20 cellular contexts compared by ENCODE assay signal in the genomic region with DNA sequence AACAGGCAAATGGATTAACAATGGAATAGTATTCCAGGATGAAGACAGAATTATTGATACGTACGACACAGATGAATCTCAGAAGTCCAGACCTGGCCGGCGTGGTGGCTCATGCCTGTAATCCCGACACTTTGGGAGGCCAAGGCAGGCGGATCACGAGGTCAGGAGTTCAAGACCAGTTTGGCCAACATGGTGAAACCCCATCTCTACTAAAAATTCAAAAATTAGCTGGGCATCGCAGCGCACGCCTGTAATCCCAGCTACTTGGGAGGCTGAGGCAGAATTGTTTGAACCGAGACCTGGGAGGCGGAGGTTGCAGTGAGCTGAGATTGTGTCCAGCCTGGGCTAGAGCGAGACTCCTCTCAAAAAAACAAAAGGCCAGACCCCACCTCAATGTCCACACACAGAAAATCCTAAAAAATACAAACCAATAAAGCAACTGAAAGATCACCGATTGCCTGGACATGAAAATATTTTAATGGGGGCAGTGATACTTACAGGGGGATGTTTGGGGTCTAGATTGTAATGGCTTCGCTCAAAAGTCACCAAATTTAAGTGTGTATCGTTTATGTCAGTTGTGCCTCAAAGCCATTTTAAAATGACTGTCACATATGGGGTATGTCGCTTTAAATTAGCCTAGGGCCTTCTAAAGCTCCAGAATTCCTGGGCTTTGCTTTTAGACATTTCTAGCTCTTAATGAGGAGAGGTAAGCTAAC. TPM values are rescaled to one million over a fixed set of nuclear protein-coding genes. Genes with fewer than 3 reads are reported as not detected.
DNase-seq lines count a peak whose midpoint lies in the region; ATAC-seq and TF ChIP-seq lines count a peak whose summit lies in the region.
"Had no signal": no experiment of that assay in that cellular context is flagged by ENCODE, and none has a peak within 500 bp of the region (broad histone marks: within the 10 kb centered on the region; RNA-seq: fewer than 3 reads in every experiment).

No MANE protein-coding gene starts in this region.

- peak overlapping the region; percentile 49; the same call in 1 of the 2 replicates for H3K27ac ChIP-seq in SK-N-MC
- H3K27ac ChIP-seq: body of pancreas, prostate gland, SJSA1, vagina had no signal

- H3K36me3 Mint-ChIP-seq in activated CD8-positive, alpha-beta T cell treated with anti-CD3 and anti-CD28 coated beads for 36 hours (ENCODE audit: low read depth), result peaks cover 58% of the 10 kb centered on the region
- peaks cover 72% of the 10 kb centered on the region for H3K36me3 Mint-ChIP-seq in activated CD8-positive, alpha-beta T cell treated with anti-CD3 and anti-CD28 coated beads, Interleukin-2, amount 10 ng/mL, durations not matched to agents 7 days and 5 days (ENCODE audit: low read depth)
- H3K36me3 Mint-ChIP-seq in naive B cell, result peaks cover 18 to 19% of the 10 kb centered on the region in 2 donors

- DNase-seq in activated CD8-positive, alpha-beta T cell treated with anti-CD3 and anti-CD28 coated beads for 36 hours, result no peak
- no peak for DNase-seq in activated CD8-positive, alpha-beta T cell treated with anti-CD3 and anti-CD28 coated beads, Interleukin-2, amount 10 ng/mL, durations not matched to agents 7 days and 5 days
- DNase-seq in SK-N-MC (ENCODE audit: low read depth, low spot score) (no peak), naive B cell (no peak), NCI-H1694 (lab: John Stamatoyannopoulos, UW) (no peak), hippocampal formation (lab: John Stamatoyannopoulos, UW) (no peak)
- DNase-seq: ACHN; activated CD4-positive, alpha-beta T cell treated with anti-CD3 and anti-CD28 coated beads, Interleukin-2, amount 10 ng/mL, durations not matched to agents 7 days and 5 days; activated effector memory CD4-positive, alpha-beta T cell treated with anti-CD3 and anti-CD28 coated beads, Interleukin-2, amount 50 U/mL, for 16 hours; cortex of kidney; H9; NCI-H2029; NCI-H510A; stimulated activated CD4-positive, alpha-beta T cell treated with anti-CD3 and anti-CD28 coated beads, Interleukin-12 subunit alpha, Interleukin-12 subunit beta, amount 100 ng/mL, for 4 hours had no signal

- TF ChIP-seq CTCF in activated CD8-positive, alpha-beta T cell treated with anti-CD3 and anti-CD28 coated beads for 36 hours (IDR thresholded peaks at IDR 0.05), result no peak

- H3K27ac Mint-ChIP-seq in activated CD8-positive, alpha-beta T cell treated with anti-CD3 and anti-CD28 coated beads for 36 hours, result peak overlapping the region; percentile 61
- no peak overlapping the region for H3K27ac Mint-ChIP-seq in activated CD8-positive, alpha-beta T cell treated with anti-CD3 and anti-CD28 coated beads, Interleukin-2, amount 10 ng/mL, durations not matched to agents 7 days and 5 days
- peak overlapping the region in 4 of 6 donors; percentile 0 to 67 (median 33) for H3K27ac Mint-ChIP-seq in naive B cell
- H3K27ac Mint-ChIP-seq: activated CD4-positive, alpha-beta T cell treated with anti-CD3 and anti-CD28 coated beads, Interleukin-2, amount 10 ng/mL, durations not matched to agents 7 days and 5 days had no signal

- no peak overlapping the region for H3K4me3 Mint-ChIP-seq in activated CD8-positive, alpha-beta T cell treated with anti-CD3 and anti-CD28 coated beads for 36 hours
- H3K4me3 Mint-ChIP-seq in activated CD8-positive, alpha-beta T cell treated with anti-CD3 and anti-CD28 coated beads, Interleukin-2, amount 10 ng/mL, durations not matched to agents 7 days and 5 days, result no peak overlapping the region
- H3K4me3 Mint-ChIP-seq in naive B cell, result peak overlapping the region in 2 of 8 donors; percentile 22 to 68
- H3K4me3 Mint-ChIP-seq: activated CD4-positive, alpha-beta T cell treated with anti-CD3 and anti-CD28 coated beads, Interleukin-2, amount 10 ng/mL, durations not matched to agents 7 days and 5 days had no signal

- no peaks in the 10 kb centered on the region for H3K27me3 Mint-ChIP-seq in activated CD8-positive, alpha-beta T cell treated with anti-CD3 and anti-CD28 coated beads for 36 hours
- H3K27me3 Mint-ChIP-seq in activated CD8-positive, alpha-beta T cell treated with anti-CD3 and anti-CD28 coated beads, Interleukin-2, amount 10 ng/mL, durations not matched to agents 7 days and 5 days (ENCODE audit: low read depth), result no peaks in the 10 kb centered on the region
- H3K27me3 Mint-ChIP-seq in naive B cell, result no peaks in the 10 kb centered on the region
- H3K27me3 Mint-ChIP-seq: activated CD4-positive, alpha-beta T cell treated with anti-CD3 and anti-CD28 coated beads, Interleukin-2, amount 10 ng/mL, durations not matched to agents 7 days and 5 days had no signal

- peak; percentile 12 for TF ChIP-seq POLR2A in GM18526 (IDR thresholded peaks at IDR 0.05; ENCODE audit: extremely low read depth, insufficient read length)

- ATAC-seq in activated CD8-positive, alpha-beta T cell treated with anti-CD3 and anti-CD28 coated beads for 36 hours, result no peak
- ATAC-seq in activated CD8-positive, alpha-beta T cell treated with anti-CD3 and anti-CD28 coated beads, Interleukin-2, amount 10 ng/mL, durations not matched to agents 7 days and 5 days, result no peak
- no peak for ATAC-seq in naive B cell (ENCODE audit: low read depth in 2 of 2)
- ATAC-seq in GM18868 (IDR thresholded peaks at IDR 0.05; ENCODE audit: unreplicated experiment), result no peak
- ATAC-seq: body of pancreas had no signal

- H3K9me3 ChIP-seq in SK-N-MC (ENCODE audit: low read depth, low read length), result no peaks in the 10 kb centered on the region
- H3K9me3 ChIP-seq: body of pancreas, prostate gland, SJSA1, vagina had no signal

- H3K4me3 ChIP-seq in SK-N-MC, result no peak overlapping the region
- H3K4me3 ChIP-seq: body of pancreas, prostate gland, SJSA1, vagina had no signal

- POLR2A ChIA-PET in activated CD8-positive, alpha-beta T cell treated with anti-CD3 and anti-CD28 coated beads for 36 hours (lab: Charles Lee), result interaction anchor here (0.6 to 8.6 kb wide), 8 partner anchors 12 to 107 kb away, joined by 3 to 106 read pairs (median 8); partner anchors contain the start of genes CENATAC, HINFP and SLC37A4
- POLR2A ChIA-PET in activated CD8-positive, alpha-beta T cell treated with anti-CD3 and anti-CD28 coated beads, Interleukin-2, amount 10 ng/mL, durations not matched to agents 7 days and 5 days (lab: Charles Lee), result interaction anchor here (1.2 to 4.0 kb wide), 4 partner anchors 16 to 53 kb away, joined by 3 to 18 read pairs (median 8); partner anchors contain the start of genes CENATAC, HYOU1, SLC37A4 and VPS11

- peaks cover 1% of the 10 kb centered on the region for H3K9me3 Mint-ChIP-seq in activated CD8-positive, alpha-beta T cell treated with anti-CD3 and anti-CD28 coated beads for 36 hours
- H3K9me3 Mint-ChIP-seq in activated CD8-positive, alpha-beta T cell treated with anti-CD3 and anti-CD28 coated beads, Interleukin-2, amount 10 ng/mL, durations not matched to agents 7 days and 5 days (ENCODE audit: insufficient read depth), result no peaks in the 10 kb centered on the region
- no peaks in the 10 kb centered on the region for H3K9me3 Mint-ChIP-seq in naive B cell
- H3K9me3 Mint-ChIP-seq: activated CD4-positive, alpha-beta T cell treated with anti-CD3 and anti-CD28 coated beads, Interleukin-2, amount 10 ng/mL, durations not matched to agents 7 days and 5 days; H9 had no signal

- intact Hi-C loops in activated CD8-positive, alpha-beta T cell treated with anti-CD3 and anti-CD28 coated beads for 36 hours (cut with micrococcal nuclease), result no loop called here

- H3K4me1 Mint-ChIP-seq in activated CD8-positive, alpha-beta T cell treated with anti-CD3 and anti-CD28 coated beads for 36 hours (ENCODE audit: low read depth), result peaks cover 31% of the 10 kb centered on the region
- H3K4me1 Mint-ChIP-seq in activated CD8-positive, alpha-beta T cell treated with anti-CD3 and anti-CD28 coated beads, Interleukin-2, amount 10 ng/mL, durations not matched to agents 7 days and 5 days (ENCODE audit: low read depth), result peaks cover 24% of the 10 kb centered on the region
- peaks cover 18 to 42% (median 32%) of the 10 kb centered on the region in 3 donors for H3K4me1 Mint-ChIP-seq in naive B cell

- peaks cover 65% of the 10 kb centered on the region for H3K36me3 ChIP-seq in SK-N-MC (ENCODE audit: insufficient read depth, low read length)

- CTCF ChIA-PET in activated CD8-positive, alpha-beta T cell treated with anti-CD3 and anti-CD28 coated beads for 36 hours (lab: Charles Lee), result interaction anchor here (5.0 kb wide), 1 partner anchor 16 kb away, joined by 20 read pairs; the partner anchor contains the start of gene SLC37A4
- CTCF ChIA-PET in activated CD8-positive, alpha-beta T cell treated with anti-CD3 and anti-CD28 coated beads, Interleukin-2, amount 10 ng/mL, durations not matched to agents 7 days and 5 days (lab: Charles Lee), result interaction anchor here (1.9 to 2.4 kb wide), 2 partner anchors 17 to 42 kb away, joined by 7 read pairs; partner anchors contain the start of genes CENATAC and HYOU1

- no peak overlapping the region for H3K9ac ChIP-seq in SK-N-MC (ENCODE audit: insufficient read length)

RNA-seq across cellular contexts. Expression of gene RPS25, which starts 3.8 kb away (rescaled TPM):
- total RNA-seq in activated CD8-positive, alpha-beta T cell treated with anti-CD3 and anti-CD28 coated beads for 36 hours, result 1,000 to 10,000 TPM; 1,901 to 1,911 TPM
- 1,000 to 10,000 TPM; 1,115 to 1,170 TPM for total RNA-seq in activated CD8-positive, alpha-beta T cell treated with anti-CD3 and anti-CD28 coated beads, Interleukin-2, amount 10 ng/mL, durations not matched to agents 7 days and 5 days
- polyA plus RNA-seq in naive B cell (ENCODE audit: low read depth in 6 of 6), result 1,000 to 10,000 TPM; 3,707 to 5,692 (median 4,418) TPM

RNA-seq across cellular contexts. Expression of gene TRAPPC4, which starts 4.2 kb away (rescaled TPM):
- total RNA-seq in activated CD8-positive, alpha-beta T cell treated with anti-CD3 and anti-CD28 coated beads for 36 hours, result 10 to 100 TPM; 69.5 to 71.4 TPM
- total RNA-seq in activated CD8-positive, alpha-beta T cell treated with anti-CD3 and anti-CD28 coated beads, Interleukin-2, amount 10 ng/mL, durations not matched to agents 7 days and 5 days, result 10 to 100 TPM; 58.6 to 65.0 TPM
- polyA plus RNA-seq in naive B cell (ENCODE audit: low read depth in 6 of 6), result 100 to 1,000 TPM in 1 of 6 donors, 10 to 100 TPM in 5; 45.6 to 103 (median 73.6) TPM

RNA-seq across cellular contexts. Expression of gene SLC37A4, which starts 16.3 kb away (rescaled TPM):
- total RNA-seq in activated CD8-positive, alpha-beta T cell treated with anti-CD3 and anti-CD28 coated beads for 36 hours, result 10 to 100 TPM; 32.4 to 35.2 TPM
- 10 to 100 TPM; 22.4 to 26.6 TPM for total RNA-seq in activated CD8-positive, alpha-beta T cell treated with anti-CD3 and anti-CD28 coated beads, Interleukin-2, amount 10 ng/mL, durations not matched to agents 7 days and 5 days
- polyA plus RNA-seq in naive B cell (ENCODE audit: low read depth in 6 of 6), result 10 to 100 TPM in 4 of 6 donors, 1 to 10 TPM in 2; 8.1 to 12.8 (median 11.1) TPM

RNA-seq across cellular contexts. Expression of gene CENATAC, which starts 16.4 kb away (rescaled TPM):
- 10 to 100 TPM; 22.0 to 24.1 TPM for total RNA-seq in activated CD8-positive, alpha-beta T cell treated with anti-CD3 and anti-CD28 coated beads for 36 hours
- total RNA-seq in activated CD8-positive, alpha-beta T cell treated with anti-CD3 and anti-CD28 coated beads, Interleukin-2, amount 10 ng/mL, durations not matched to agents 7 days and 5 days, result 10 to 100 TPM; 39.3 to 41.1 TPM
- polyA plus RNA-seq in naive B cell (ENCODE audit: low read depth in 6 of 6), result 10 to 100 TPM in 5 of 6 donors, 1 to 10 TPM in 1; 9.5 to 21.7 (median 12.3) TPM

RNA-seq across cellular contexts. Expression of gene HYOU1, which starts 42.6 kb away (rescaled TPM):
- 100 to 1,000 TPM in 1 of 2 experiments, 10 to 100 TPM in 1; 92.4 to 101 TPM for total RNA-seq in activated CD8-positive, alpha-beta T cell treated with anti-CD3 and anti-CD28 coated beads for 36 hours
- 100 to 1,000 TPM; 133 to 135 TPM for total RNA-seq in activated CD8-positive, alpha-beta T cell treated with anti-CD3 and anti-CD28 coated beads, Interleukin-2, amount 10 ng/mL, durations not matched to agents 7 days and 5 days
- 10 to 100 TPM in 5 of 6 donors, 1 to 10 TPM in 1; 7.1 to 13.4 (median 12.5) TPM for polyA plus RNA-seq in naive B cell (ENCODE audit: low read depth in 6 of 6)
